Comparison of ENCODE assay signal across 7 cellular contexts in genomic region chr6:41547799-41548097, GRCh38. TPM values are rescaled to one million over a fixed set of nuclear protein-coding genes. Genes with fewer than 3 reads are reported as not detected.
DNase-seq lines count a peak whose midpoint lies in the region; ATAC-seq, FAIRE-seq and TF ChIP-seq lines count a peak whose summit lies in the region.

No MANE protein-coding gene starts in this region.

- peaks cover 56% of the 10 kb centered on the region for H4K20me1 ChIP-seq in astrocyte (ENCODE audit: insufficient read depth, low read length)

- H3K4me3 Mint-ChIP-seq in astrocyte (ENCODE audit: unreplicated experiment): peak overlapping the region; percentile 98

- DNase-seq in astrocyte (ENCODE audit: low read depth) (no peak), left colon (no peak), midbrain (lab: John Stamatoyannopoulos, UW) (no peak)
- DNase-seq in stimulated activated CD4-positive, alpha-beta T cell treated with anti-CD3 and anti-CD28 coated beads, Interleukin-4, amount 100 ng/mL, for 24 hours: no peak

- peaks cover 9% of the 10 kb centered on the region for H3K36me3 Mint-ChIP-seq in astrocyte (ENCODE audit: low read depth, unreplicated experiment)

- TF ChIP-seq CTCF in astrocyte (IDR thresholded peaks at IDR 0.05; ENCODE audit: insufficient read depth, low read depth, low read length): no peak

- H3K27ac Mint-ChIP-seq in astrocyte (ENCODE audit: unreplicated experiment): no peak overlapping the region

- intact Hi-C loops in left colon (cut with DNase I, micrococcal nuclease): no loop called here

- under 1% methylated on average over 21 of the region's 21 CpGs for WGBS in HUES64

- peaks cover 22% of the 10 kb centered on the region for H3K27me3 Mint-ChIP-seq in astrocyte (ENCODE audit: low read depth, unreplicated experiment)

- H3K4me1 ChIP-seq in HUES64 (ENCODE audit: insufficient read depth, low read length) (peaks cover 48% of the 10 kb centered on the region), astrocyte (ENCODE audit: insufficient read depth, low read length) (peaks cover 17% of the 10 kb centered on the region), stomach smooth muscle (ENCODE audit: control insufficient read depth, insufficient read depth, low read length) (peaks cover 38% of the 10 kb centered on the region)

- H3K27ac ChIP-seq in HUES64 (ENCODE audit: low read depth, low read length) (no peak overlapping the region), astrocyte (ENCODE audit: low read depth, low read length) (no peak overlapping the region), stomach smooth muscle (ENCODE audit: low read length) (no peak overlapping the region)

- H3K9me3 ChIP-seq in HUES64 (ENCODE audit: insufficient read depth, low read depth, low read length) (no peaks in the 10 kb centered on the region), astrocyte (ENCODE audit: insufficient read depth, low read depth, low read length) (no peaks in the 10 kb centered on the region), stomach smooth muscle (ENCODE audit: control insufficient read depth in 2 of 2, low read length in 2 of 2) (no peaks in the 10 kb centered on the region)

- H3K4me1 Mint-ChIP-seq in astrocyte (ENCODE audit: low read depth, unreplicated experiment): peaks cover 8% of the 10 kb centered on the region

- no peak overlapping the region for H2AFZ ChIP-seq in astrocyte (ENCODE audit: low read depth, low read length)

- peaks cover 56% of the 10 kb centered on the region for H3K79me2 ChIP-seq in astrocyte (ENCODE audit: insufficient read depth, low read length)

- peak; percentile 5 for ATAC-seq in left colon
- no peak for ATAC-seq in HG03139 (IDR thresholded peaks at IDR 0.05; ENCODE audit: unreplicated experiment)

- H3K4me3 ChIP-seq in HUES64 (ENCODE audit: low read length): peak overlapping the region; percentile 76
- H3K4me3 ChIP-seq in astrocyte (ENCODE audit: insufficient read depth, low read depth, low read length): peak overlapping the region; percentile 85
- H3K4me3 ChIP-seq in stomach smooth muscle (ENCODE audit: low read length in 2 of 2): peak overlapping the region; percentile 86 to 90

- H3K9me3 Mint-ChIP-seq in astrocyte (ENCODE audit: unreplicated experiment): no peaks in the 10 kb centered on the region

- peak overlapping the region; percentile 99 for H3K4me2 ChIP-seq in astrocyte (ENCODE audit: low read length)

- peaks cover 88% of the 10 kb centered on the region for H3K27me3 ChIP-seq in HUES64 (ENCODE audit: insufficient read depth, low read length)
- H3K27me3 ChIP-seq in astrocyte (ENCODE audit: insufficient read depth, low read length): peaks cover 2% of the 10 kb centered on the region
- H3K27me3 ChIP-seq in stomach smooth muscle (ENCODE audit: control insufficient read depth in 1 of 2, insufficient read depth in 2 of 2, low read length in 2 of 2): no peaks in the 10 kb centered on the region

- no peak overlapping the region for H3K9ac ChIP-seq in HUES64 (ENCODE audit: low read depth, low read length)
- H3K9ac ChIP-seq in astrocyte (ENCODE audit: low read length): peak overlapping the region; percentile 77
- H3K9ac ChIP-seq in stomach smooth muscle (ENCODE audit: low read length in 2 of 2): peak overlapping the region in 1 of 2 donors; percentile 60

- FAIRE-seq in astrocyte (lab: Jason Lieb, UNC): no peak

- H3K36me3 ChIP-seq in HUES64 (ENCODE audit: insufficient read depth, low read length) (no peaks in the 10 kb centered on the region), astrocyte (ENCODE audit: insufficient read depth, low read length) (no peaks in the 10 kb centered on the region), stomach smooth muscle (ENCODE audit: control insufficient read depth in 2 of 2, insufficient read depth in 2 of 2, low read length in 2 of 2) (peaks cover 0 to 5% of the 10 kb centered on the region in 2 donors)

RNA-seq across cellular contexts. Expression of gene FOXP4, which starts 1.6 kb away (rescaled TPM):
- 17.5 TPM for polyA plus RNA-seq in HUES64 (2013, experiment 1 of 2)
- 21.1 TPM for polyA plus RNA-seq in HUES64 (2013, experiment 2 of 2)
- total RNA-seq in astrocyte (41.9 and 43.7 TPM in 2 replicates), left colon (10 to 100 TPM; 38.6 to 39.4 TPM)
